ENCODE assay signal across 21 cellular contexts in the genomic region with DNA sequence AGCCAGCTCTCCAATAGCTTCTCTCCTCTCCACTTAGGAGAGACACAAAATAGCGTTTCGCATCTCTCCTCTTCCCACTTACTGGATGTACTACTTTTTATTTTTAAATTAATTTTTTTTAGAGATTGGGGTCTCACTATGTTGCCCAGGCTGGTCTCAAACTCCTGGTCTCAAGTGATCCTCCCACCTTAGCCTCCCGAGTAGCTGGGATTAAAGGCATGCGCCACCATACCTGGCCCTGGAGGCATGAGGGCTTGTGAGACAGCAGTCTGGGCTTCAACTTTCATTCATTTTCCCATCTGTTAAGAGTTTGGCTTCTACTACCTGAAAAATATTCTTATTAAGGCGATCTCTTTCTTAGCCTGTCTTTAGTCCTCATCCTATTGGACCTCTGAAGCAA. TPM values are rescaled to one million over a fixed set of nuclear protein-coding genes. Genes with fewer than 3 reads are reported as not detected.
DNase-seq lines count a peak whose midpoint lies in the region; ATAC-seq and TF ChIP-seq lines count a peak whose summit lies in the region.
"Had no signal": no experiment of that assay in that cellular context is flagged by ENCODE, and none has a peak within 500 bp of the region (broad histone marks: within the 10 kb centered on the region; RNA-seq: fewer than 3 reads in every experiment).

No MANE protein-coding gene starts in this region.

- H3K4me1 ChIP-seq in Karpas-422 (ENCODE audit: low read length) (peaks cover 52% of the 10 kb centered on the region), gastrocnemius medialis (peaks cover 43 to 53% of the 10 kb centered on the region in 2 donors), ascending aorta (peaks cover 17 to 26% of the 10 kb centered on the region in 2 donors)
- H3K4me1 ChIP-seq: prostate gland had no signal

- H3K4me1 Mint-ChIP-seq in activated naive CD4-positive, alpha-beta T cell treated with anti-CD3 and anti-CD28 coated beads, Interleukin-2, amount 10 ng/mL, durations not matched to agents 7 days and 5 days: peaks cover 61% of the 10 kb centered on the region
- peaks cover 50% of the 10 kb centered on the region for H3K4me1 Mint-ChIP-seq in activated T-helper 2 cell treated with anti-CD3 and anti-CD28 coated beads, Interferon-gamma antibody, Interleukin-2, Interleukin-4, amounts not matched to agents 10 μg/mL and 5 μg/mL and 100 μg/mL, durations not matched to agents 14 hours and 24 hours and 36 hours (ENCODE audit: low read depth)
- H3K4me1 Mint-ChIP-seq: brain had no signal

- TF ChIP-seq CTCF in gastrocnemius medialis (IDR thresholded peaks at IDR 0.05 in 4 of 5, conservative IDR thresholded peaks at IDR 0.05 in 1 of 5): no peak
- TF ChIP-seq CTCF in ascending aorta (IDR thresholded peaks at IDR 0.05): no peak

- DNase-seq in activated naive CD4-positive, alpha-beta T cell treated with anti-CD3 and anti-CD28 coated beads, Interleukin-2, amount 10 ng/mL, durations not matched to agents 7 days and 5 days: no peak
- DNase-seq in activated naive CD4-positive, alpha-beta T cell treated with anti-CD3 and anti-CD28 coated beads, Interleukin-2, amount 50 U/mL, for 16 hours: no peak
- DNase-seq in Karpas-422 (no peak), gastrocnemius medialis (no peak), ascending aorta (ENCODE audit: low spot score in 2 of 2) (no peak), anterior cingulate cortex (lab: John Stamatoyannopoulos, UW) (no peak)
- no peak for DNase-seq in activated T-helper 2 cell treated with anti-CD3 and anti-CD28 coated beads, Interferon-gamma antibody, Interleukin-2, Interleukin-4, amounts not matched to agents 10 μg/mL and 5 μg/mL and 100 μg/mL, durations not matched to agents 14 hours and 24 hours and 36 hours (ENCODE audit: low spot score)
- DNase-seq in effector CD8-positive, alpha-beta T cell (lab: John Stamatoyannopoulos, UW): no peak
- DNase-seq: H7, left cardiac atrium, NCI-H1694 treated with DMSO at 0.1 percent for 48 hours, NCI-H526, substantia nigra, upper lobe of right lung had no signal

- peaks cover 75% of the 10 kb centered on the region for H3K36me3 Mint-ChIP-seq in activated naive CD4-positive, alpha-beta T cell treated with anti-CD3 and anti-CD28 coated beads, Interleukin-2, amount 10 ng/mL, durations not matched to agents 7 days and 5 days
- peaks cover 87% of the 10 kb centered on the region for H3K36me3 Mint-ChIP-seq in activated T-helper 2 cell treated with anti-CD3 and anti-CD28 coated beads, Interferon-gamma antibody, Interleukin-2, Interleukin-4, amounts not matched to agents 10 μg/mL and 5 μg/mL and 100 μg/mL, durations not matched to agents 14 hours and 24 hours and 36 hours (ENCODE audit: low read depth)

- H3K9me2 ChIP-seq in Karpas-422 (replicated peaks; ENCODE audit: insufficient read depth, low read length): no peaks in the 10 kb centered on the region

- H3K79me2 ChIP-seq in Karpas-422 (ENCODE audit: low read length): peaks cover 35% of the 10 kb centered on the region

- no peak overlapping the region for H3K9ac ChIP-seq in Karpas-422 (ENCODE audit: low read length)

- no peak for ATAC-seq in gastrocnemius medialis
- ATAC-seq: left cardiac atrium, upper lobe of right lung had no signal

- in situ Hi-C loops in gastrocnemius medialis (cut with MboI; ENCODE audit: low sequenced_read_pairs in 4 of 4): no loop called here

- no peak overlapping the region for H2AFZ ChIP-seq in Karpas-422 (ENCODE audit: low read length)

- H3K9me3 Mint-ChIP-seq in activated naive CD4-positive, alpha-beta T cell treated with anti-CD3 and anti-CD28 coated beads, Interleukin-2, amount 10 ng/mL, durations not matched to agents 7 days and 5 days: no peaks in the 10 kb centered on the region
- no peaks in the 10 kb centered on the region for H3K9me3 Mint-ChIP-seq in activated T-helper 2 cell treated with anti-CD3 and anti-CD28 coated beads, Interferon-gamma antibody, Interleukin-2, Interleukin-4, amounts not matched to agents 10 μg/mL and 5 μg/mL and 100 μg/mL, durations not matched to agents 14 hours and 24 hours and 36 hours
- H3K9me3 Mint-ChIP-seq: brain, CD14-positive monocyte, memory B cell had no signal

- H4K20me1 ChIP-seq in Karpas-422 (ENCODE audit: insufficient read depth, low read depth, low read length): peaks cover 5% of the 10 kb centered on the region; the same call in 1 of the 2 replicates

- H3K27me3 ChIP-seq in Karpas-422 (ENCODE audit: low read length): no peaks in the 10 kb centered on the region
- H3K27me3 ChIP-seq in gastrocnemius medialis: no peaks in the 10 kb centered on the region
- no peaks in the 10 kb centered on the region for H3K27me3 ChIP-seq in ascending aorta
- H3K27me3 ChIP-seq: SJSA1, upper lobe of right lung had no signal

- no peak for TF ChIP-seq POLR2A in gastrocnemius medialis (IDR thresholded peaks at IDR 0.05)

- H3K4me3 Mint-ChIP-seq in activated naive CD4-positive, alpha-beta T cell treated with anti-CD3 and anti-CD28 coated beads, Interleukin-2, amount 10 ng/mL, durations not matched to agents 7 days and 5 days: no peak overlapping the region
- no peak overlapping the region for H3K4me3 Mint-ChIP-seq in activated T-helper 2 cell treated with anti-CD3 and anti-CD28 coated beads, Interferon-gamma antibody, Interleukin-2, Interleukin-4, amounts not matched to agents 10 μg/mL and 5 μg/mL and 100 μg/mL, durations not matched to agents 14 hours and 24 hours and 36 hours (ENCODE audit: low read depth)
- H3K4me3 Mint-ChIP-seq: brain, CD14-positive monocyte, memory B cell had no signal

- H3K4me3 ChIP-seq in Karpas-422 (ENCODE audit: low read length): no peak overlapping the region
- no peak overlapping the region for H3K4me3 ChIP-seq in gastrocnemius medialis
- H3K4me3 ChIP-seq in ascending aorta: no peak overlapping the region
- H3K4me3 ChIP-seq: prostate gland, SJSA1, upper lobe of right lung had no signal

- H3K27ac ChIP-seq in Karpas-422 (ENCODE audit: low read length) (peak overlapping the region; percentile 91; the same call in 1 of the 2 replicates), gastrocnemius medialis (peak overlapping the region; percentile 86 to 99 (median 95)), ascending aorta (no peak overlapping the region)
- H3K27ac ChIP-seq: prostate gland, SJSA1, upper lobe of right lung had no signal

- CTCF ChIA-PET in activated naive CD4-positive, alpha-beta T cell treated with anti-CD3 and anti-CD28 coated beads, Interleukin-2, amount 10 ng/mL, durations not matched to agents 7 days and 5 days (lab: Charles Lee): interaction anchor here (1.3 to 1.5 kb wide), 3 partner anchors 19 to 36 kb away, joined by 4 to 10 read pairs (median 6); a partner anchor contains a TSS

- H3K9me3 ChIP-seq in Karpas-422 (ENCODE audit: low read length): no peaks in the 10 kb centered on the region
- H3K9me3 ChIP-seq in gastrocnemius medialis: no peaks in the 10 kb centered on the region
- H3K9me3 ChIP-seq in ascending aorta: no peaks in the 10 kb centered on the region
- H3K9me3 ChIP-seq: prostate gland, SJSA1, upper lobe of right lung had no signal

- H3K27me3 Mint-ChIP-seq in activated naive CD4-positive, alpha-beta T cell treated with anti-CD3 and anti-CD28 coated beads, Interleukin-2, amount 10 ng/mL, durations not matched to agents 7 days and 5 days: no peaks in the 10 kb centered on the region
- H3K27me3 Mint-ChIP-seq in activated T-helper 2 cell treated with anti-CD3 and anti-CD28 coated beads, Interferon-gamma antibody, Interleukin-2, Interleukin-4, amounts not matched to agents 10 μg/mL and 5 μg/mL and 100 μg/mL, durations not matched to agents 14 hours and 24 hours and 36 hours (ENCODE audit: low read depth): no peaks in the 10 kb centered on the region
- H3K27me3 Mint-ChIP-seq: memory B cell had no signal

- H3K36me3 ChIP-seq in Karpas-422 (ENCODE audit: insufficient read depth, low read length) (peaks cover 38% of the 10 kb centered on the region), gastrocnemius medialis (peaks cover 0 to 86% of the 10 kb centered on the region in 2 donors), ascending aorta (peaks cover 62 to 71% of the 10 kb centered on the region in 2 donors)

- no peak overlapping the region for H3K4me2 ChIP-seq in Karpas-422 (ENCODE audit: low read depth, low read length, poor library complexity, severe bottlenecking)

- H3K27ac Mint-ChIP-seq in activated naive CD4-positive, alpha-beta T cell treated with anti-CD3 and anti-CD28 coated beads, Interleukin-2, amount 10 ng/mL, durations not matched to agents 7 days and 5 days: peak overlapping the region; percentile 86
- H3K27ac Mint-ChIP-seq in activated T-helper 2 cell treated with anti-CD3 and anti-CD28 coated beads, Interferon-gamma antibody, Interleukin-2, Interleukin-4, amounts not matched to agents 10 μg/mL and 5 μg/mL and 100 μg/mL, durations not matched to agents 14 hours and 24 hours and 36 hours: peak overlapping the region; percentile 34

- intact Hi-C loops in activated T-helper 2 cell treated with anti-CD3 and anti-CD28 coated beads, Interferon-gamma antibody, Interleukin-2, Interleukin-4, amounts not matched to agents 10 μg/mL and 5 μg/mL and 100 μg/mL, durations not matched to agents 14 hours and 24 hours and 36 hours (cut with micrococcal nuclease): no loop called here
- intact Hi-C loops in gastrocnemius medialis (cut with DNase I; ENCODE audit: low total_unique reads): no loop called here
- intact Hi-C loops in ascending aorta (cut with DNase I): no loop called here

RNA-seq across cellular contexts. Expression of a gene that starts 18.3 kb away (rescaled TPM):
- total RNA-seq in Karpas-422 (2014; rRNA removed; shearing (Covaris generic); ENCODE audit: low replicate concordance): 13.3 and 28.0 TPM in 2 replicates
- 24.7 and 26.7 TPM in 2 replicates for total RNA-seq in activated T-helper 2 cell treated with anti-CD3 and anti-CD28 coated beads, Interferon-gamma antibody, Interleukin-2, Interleukin-4, amounts not matched to agents 10 μg/mL and 5 μg/mL and 100 μg/mL, durations not matched to agents 14 hours and 24 hours and 36 hours
- 1 to 10 TPM; 5.0 to 8.8 (median 7.3) TPM for total RNA-seq in gastrocnemius medialis
- 14.4 TPM for total RNA-seq in ascending aorta

RNA-seq across cellular contexts. Expression of a gene that starts 18.4 kb away (rescaled TPM):
- 43.9 and 44.6 TPM in 2 replicates for total RNA-seq in Karpas-422 (2014; rRNA removed; shearing (Covaris generic); ENCODE audit: low replicate concordance)
- total RNA-seq in activated T-helper 2 cell treated with anti-CD3 and anti-CD28 coated beads, Interferon-gamma antibody, Interleukin-2, Interleukin-4, amounts not matched to agents 10 μg/mL and 5 μg/mL and 100 μg/mL, durations not matched to agents 14 hours and 24 hours and 36 hours: 80.5 and 90.7 TPM in 2 replicates
- total RNA-seq in gastrocnemius medialis: 10 to 100 TPM; 22.2 to 41.0 (median 32.8) TPM
- 25.1 TPM for total RNA-seq in ascending aorta

RNA-seq across cellular contexts. Expression of a gene that starts 28.1 kb away (rescaled TPM):
- 44.2 and 83.2 TPM in 2 replicates for total RNA-seq in Karpas-422 (2014; rRNA removed; shearing (Covaris generic); ENCODE audit: low replicate concordance)
- 107 and 108 TPM in 2 replicates for total RNA-seq in activated T-helper 2 cell treated with anti-CD3 and anti-CD28 coated beads, Interferon-gamma antibody, Interleukin-2, Interleukin-4, amounts not matched to agents 10 μg/mL and 5 μg/mL and 100 μg/mL, durations not matched to agents 14 hours and 24 hours and 36 hours
- total RNA-seq in gastrocnemius medialis (100 to 1,000 TPM in 3 of 4 donors, 10 to 100 TPM in 1; 97.3 to 205 (median 117) TPM), ascending aorta (27.7 TPM)

RNA-seq across cellular contexts. Expression of a gene that starts 47.3 kb away (rescaled TPM):
- total RNA-seq in Karpas-422 (2014; rRNA removed; shearing (Covaris generic); ENCODE audit: low replicate concordance): 8.7 and 14.3 TPM in 2 replicates
- 9.0 and 10.3 TPM in 2 replicates for total RNA-seq in activated T-helper 2 cell treated with anti-CD3 and anti-CD28 coated beads, Interferon-gamma antibody, Interleukin-2, Interleukin-4, amounts not matched to agents 10 μg/mL and 5 μg/mL and 100 μg/mL, durations not matched to agents 14 hours and 24 hours and 36 hours
- 10 to 100 TPM; 67.8 to 91.3 (median 84.8) TPM for total RNA-seq in gastrocnemius medialis
- total RNA-seq in ascending aorta: 21.9 TPM

RNA-seq across cellular contexts. Expression of a gene that starts 56.5 kb away (rescaled TPM):
- total RNA-seq in Karpas-422 (2014; rRNA removed; shearing (Covaris generic); ENCODE audit: low replicate concordance): not detected in 2 replicates
- total RNA-seq in activated T-helper 2 cell treated with anti-CD3 and anti-CD28 coated beads, Interferon-gamma antibody, Interleukin-2, Interleukin-4, amounts not matched to agents 10 μg/mL and 5 μg/mL and 100 μg/mL, durations not matched to agents 14 hours and 24 hours and 36 hours: 0.23 and 0.34 TPM in 2 replicates
- total RNA-seq in gastrocnemius medialis: under 1 TPM in 3 of 4 donors, not detected in 1; 0.11 to 0.51 (median 0.13) TPM
- not detected for total RNA-seq in ascending aorta
- total RNA-seq: LHCN-M2; T-helper 2 cell treated with Interferon-gamma antibody and Interleukin-4, amounts not matched to agents 100 ng/mL and 5 ng/mL, for 36 hours had no signal

Comparison
In these comparisons a context has a peak if more than half of its experiments do, and no peak if none do; other contexts are left out.
1. H3K27ac ChIP-seq: peak in Karpas-422 (single experiment) and gastrocnemius medialis (4 of 4); none in ascending aorta (0 of 2).